12 cellular contexts compared by ENCODE assay signal in the genomic region with DNA sequence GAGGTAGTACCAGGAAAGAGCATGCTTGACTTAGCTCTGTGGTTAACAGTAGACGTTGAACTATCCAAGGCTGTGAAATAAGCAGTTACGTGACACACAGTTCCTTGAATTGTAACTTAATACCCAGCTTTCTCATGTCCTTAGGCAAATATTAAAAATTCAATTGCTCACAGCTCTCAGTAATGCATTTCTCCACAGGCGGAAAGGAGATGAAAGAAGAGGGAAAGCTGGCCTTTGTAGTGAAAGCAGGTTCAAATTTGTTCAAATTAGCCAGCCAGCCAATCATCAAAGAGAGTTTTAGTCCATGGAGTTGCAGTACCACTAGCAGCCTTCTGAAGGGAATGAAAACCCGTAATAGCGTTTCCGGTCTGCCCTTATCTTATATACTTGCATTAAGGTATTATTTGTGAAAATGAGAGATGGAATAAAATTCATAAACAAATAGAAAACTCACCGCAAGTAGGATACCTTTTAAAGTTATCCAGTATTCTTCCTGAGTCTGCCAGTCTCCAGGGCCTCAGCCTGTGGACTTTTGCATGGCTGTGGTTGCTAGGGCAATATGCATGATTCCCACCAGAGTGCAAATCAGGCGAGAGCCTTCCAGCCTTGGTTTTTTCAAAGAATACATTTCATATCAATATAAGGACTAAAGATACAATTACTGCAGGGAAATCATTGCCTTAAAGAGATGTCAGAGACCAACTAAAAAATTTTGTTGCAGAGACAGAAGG.
DNase-seq lines count a peak whose midpoint lies in the region; TF ChIP-seq lines count a peak whose summit lies in the region.
"Had no signal": no experiment of that assay in that cellular context is flagged by ENCODE, and none has a peak within 500 bp of the region (broad histone marks: within the 10 kb centered on the region; RNA-seq: fewer than 3 reads in every experiment).

No MANE protein-coding gene starts in this region.

- no CpG with 5 or more reads among the region's 8 CpGs for WGBS in H9 (ENCODE audit: extremely low coverage, insufficient read length, low lambda C conversion rate)

- H3K4me2 ChIP-seq in H9 (ENCODE audit: insufficient read depth, insufficient read length, low read length) = no peak overlapping the region
- peak overlapping the region; percentile 1 for H3K4me2 ChIP-seq in skeletal muscle satellite cell (ENCODE audit: low read length)

- H3K4ac ChIP-seq in H9 (ENCODE audit: low read depth, low read length) = no peak overlapping the region

- H3T11ph ChIP-seq in H9 (ENCODE audit: low read length) = no peak overlapping the region

- H2BK12ac ChIP-seq in H9 (ENCODE audit: insufficient read length, low read depth, low read length) = no peak overlapping the region

- H4K8ac ChIP-seq in H9 (replicated peaks; ENCODE audit: insufficient read length, low read depth, low read length) = no peak overlapping the region

- no peak overlapping the region for H2AK5ac ChIP-seq in H9 (ENCODE audit: insufficient read length, low read length)

- H2BK120ac ChIP-seq in H9 (ENCODE audit: low read depth, low read length, poor library complexity, severe bottlenecking) = no peak overlapping the region

- H3K27me3 Mint-ChIP-seq in H9 (ENCODE audit: low read depth) = no peaks in the 10 kb centered on the region; the same call in 1 of the 2 replicates
- no peaks in the 10 kb centered on the region for H3K27me3 Mint-ChIP-seq in glutamatergic neuron (ENCODE audit: unreplicated experiment)
- H3K27me3 Mint-ChIP-seq: activated CD4-positive, alpha-beta T cell treated with anti-CD3 and anti-CD28 coated beads, Interleukin-2, amount 10 ng/mL, durations not matched to agents 24 days and 14 days had no signal

- H2BK20ac ChIP-seq in H9 (ENCODE audit: low read depth, low read length, poor library complexity, severe bottlenecking) = no peak overlapping the region

- no peak overlapping the region for H3K27ac Mint-ChIP-seq in H9
- no peak overlapping the region for H3K27ac Mint-ChIP-seq in glutamatergic neuron (ENCODE audit: unreplicated experiment)
- H3K27ac Mint-ChIP-seq: activated CD4-positive, alpha-beta T cell treated with anti-CD3 and anti-CD28 coated beads, Interleukin-2, amount 10 ng/mL, durations not matched to agents 24 days and 14 days had no signal

- H2BK5ac ChIP-seq in H9 (ENCODE audit: insufficient read length, low read length) = no peak overlapping the region

- no peak overlapping the region for H2AFZ ChIP-seq in H9 (ENCODE audit: low read length)

- peaks cover 6% of the 10 kb centered on the region in 2 experiments; a peak in 4 of 5 replicates for H3K9me3 Mint-ChIP-seq in H9
- H3K9me3 Mint-ChIP-seq in glutamatergic neuron (ENCODE audit: unreplicated experiment) = peaks cover 3% of the 10 kb centered on the region

- no peaks in the 10 kb centered on the region for H3K79me1 ChIP-seq in H9 (ENCODE audit: insufficient read depth, low read depth, low read length, poor library complexity, severe bottlenecking)

- H3K14ac ChIP-seq in H9 (ENCODE audit: insufficient read depth, low read length) = no peak overlapping the region

- no peaks in the 10 kb centered on the region for H3K36me3 ChIP-seq in skeletal muscle satellite cell (ENCODE audit: insufficient read depth, low read length)

- H3K36me3 Mint-ChIP-seq in H9 (ENCODE audit: insufficient read depth in 1 of 3, low read depth in 3 of 3) = peaks cover 0 to 5% (median 5%) of the 10 kb centered on the region in 3 experiments; a peak in 3 of 7 replicates
- no peaks in the 10 kb centered on the region for H3K36me3 Mint-ChIP-seq in glutamatergic neuron (ENCODE audit: unreplicated experiment)

- H3K4me1 ChIP-seq in H9 (ENCODE audit: insufficient read depth, low read length) (no peaks in the 10 kb centered on the region), skeletal muscle satellite cell (ENCODE audit: control insufficient read depth, insufficient read depth, low read length) (peaks cover 23% of the 10 kb centered on the region)

- H3K4me3 Mint-ChIP-seq in H9 (no peak overlapping the region), glutamatergic neuron (ENCODE audit: unreplicated experiment) (no peak overlapping the region)
- H3K4me3 Mint-ChIP-seq: activated CD4-positive, alpha-beta T cell treated with anti-CD3 and anti-CD28 coated beads, Interleukin-2, amount 10 ng/mL, durations not matched to agents 24 days and 14 days had no signal

- no peak overlapping the region for H3K18ac ChIP-seq in H9 (ENCODE audit: insufficient read length, low read depth, low read length)

- H3K79me2 ChIP-seq in H9 (ENCODE audit: insufficient read depth, low read length) = no peaks in the 10 kb centered on the region

- no peak overlapping the region for H4K91ac ChIP-seq in H9 (ENCODE audit: insufficient read length, low read depth, low read length)

- no peaks in the 10 kb centered on the region for H3K23me2 ChIP-seq in H9 (ENCODE audit: insufficient read length, low read depth, low read length, poor library complexity, severe bottlenecking)

- no peak overlapping the region for H3K4me3 ChIP-seq in skeletal muscle satellite cell (ENCODE audit: low read length)
- H3K4me3 ChIP-seq: lung had no signal

- H3K9me3 ChIP-seq in H9 (ENCODE audit: control insufficient read depth, low read depth, low read length) (no peaks in the 10 kb centered on the region), skeletal muscle satellite cell (replicated peaks; ENCODE audit: low read length) (no peaks in the 10 kb centered on the region)

- H3K9ac ChIP-seq in H9 (ENCODE audit: extremely low read depth, insufficient read length, low read length) (no peak overlapping the region), skeletal muscle satellite cell (ENCODE audit: low read depth, low read length) (no peak overlapping the region)

- H4K20me1 ChIP-seq in H9 (ENCODE audit: control insufficient read depth, insufficient read depth, insufficient read length) = no peaks in the 10 kb centered on the region

- DNase-seq in H9 (no peak), glutamatergic neuron (no peak), NCI-H446 (lab: John Stamatoyannopoulos, UW) (no peak), amniotic stem cell (lab: John Stamatoyannopoulos, UW) (no peak), NCI-H2081 (lab: John Stamatoyannopoulos, UW) (no peak)
- DNase-seq: activated CD4-positive, alpha-beta T cell treated with anti-CD3 and anti-CD28 coated beads, Interleukin-2, amount 10 ng/mL, durations not matched to agents 24 days and 14 days; caudate nucleus; DMS 273 treated with DMSO at 0.1 percent for 48 hours had no signal

- peaks cover 10 to 11% of the 10 kb centered on the region in 2 experiments for H3K4me1 Mint-ChIP-seq in H9
- peaks cover 8% of the 10 kb centered on the region for H3K4me1 Mint-ChIP-seq in glutamatergic neuron (ENCODE audit: low read depth, unreplicated experiment)
- H3K4me1 Mint-ChIP-seq: activated CD4-positive, alpha-beta T cell treated with anti-CD3 and anti-CD28 coated beads, Interleukin-2, amount 10 ng/mL, durations not matched to agents 24 days and 14 days had no signal

- H2BK15ac ChIP-seq in H9 (ENCODE audit: low read depth, low read length) = no peak overlapping the region

- no peak overlapping the region for H3K27ac ChIP-seq in H9 (ENCODE audit: insufficient read length, low read depth, low read length)
- H3K27ac ChIP-seq in VCaP = peak overlapping the region; percentile 57
- H3K27ac ChIP-seq: HL-60 had no signal

- no peak overlapping the region for H4K5ac ChIP-seq in H9 (ENCODE audit: insufficient read length, low read depth, low read length)

- TF ChIP-seq CTCF in H9 (conservative IDR thresholded peaks at IDR 0.05) (peak; percentile 40), VCaP (conservative IDR thresholded peaks at IDR 0.05) (peak; percentile 29; the same call in 1 of the 2 replicates), glutamatergic neuron (IDR thresholded peaks at IDR 0.05; ENCODE audit: partially characterized antibody, unreplicated experiment) (peak; percentile 25)

- H3K56ac ChIP-seq in H9 (ENCODE audit: insufficient read length, low read depth, low read length) = no peak overlapping the region

- H3K27me3 ChIP-seq in H9 (ENCODE audit: insufficient read depth, low read length) = no peaks in the 10 kb centered on the region
- H3K27me3 ChIP-seq in skeletal muscle satellite cell (ENCODE audit: control insufficient read depth, insufficient read depth, low read length) = no peaks in the 10 kb centered on the region

- no peak overlapping the region for H3K23ac ChIP-seq in H9 (ENCODE audit: insufficient read length, low read depth, low read length)
